In the genomic region with DNA sequence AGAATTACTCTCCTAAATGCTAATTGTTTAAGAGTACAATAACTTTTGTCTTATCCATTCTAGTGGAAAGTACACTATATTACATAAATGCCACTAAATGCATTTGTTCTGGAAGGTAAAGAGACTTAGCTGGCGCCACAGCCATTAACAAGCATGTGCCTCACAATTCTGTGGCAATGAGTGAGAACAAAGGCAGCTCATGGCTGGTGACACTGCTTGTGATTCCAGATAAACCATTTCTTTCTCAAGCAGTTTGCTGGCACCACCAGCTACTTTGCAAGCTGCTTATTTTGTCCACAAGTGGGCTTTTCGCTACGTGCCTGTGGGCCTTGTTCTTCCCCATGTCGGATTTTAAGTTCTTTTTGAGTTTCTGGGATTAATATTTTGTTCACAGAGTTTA, we compare ENCODE assay signal across 20 cellular contexts.
A peak's percentile ranks its signal among the peaks of the same experiment; 100 is the strongest.
DNase-seq lines count a peak whose midpoint lies in the region; FAIRE-seq lines count a peak whose summit lies in the region.
"Had no signal": no experiment of that assay in that cellular context is flagged by ENCODE, and none has a peak within 500 bp of the region (broad histone marks: within the 10 kb centered on the region; RNA-seq: fewer than 3 reads in every experiment).

No MANE protein-coding gene starts in this region.

- intact Hi-C loops in head of caudate nucleus (cut with DNase I) = no loop called here

- no peak for DNase-seq in GM19239 (ENCODE audit: insufficient read length, low spot score)
- DNase-seq in NCI-H2227 (lab: John Stamatoyannopoulos, UW; ENCODE audit: unreplicated experiment) = peak; percentile 29
- peak in 35 of 42 donors; percentile 5 to 71 (median 37) for DNase-seq in head of caudate nucleus
- DNase-seq in putamen (ENCODE audit: low spot score) = peak; percentile 55
- DNase-seq in NCI-H2107 (lab: John Stamatoyannopoulos, UW) = no peak
- no peak for DNase-seq in NOMO-1 (lab: John Stamatoyannopoulos, UW; ENCODE audit: unreplicated experiment in 2 of 2)
- no peak for DNase-seq in iPS-NIHi7 (ENCODE audit: extremely low spot score)
- DNase-seq: activated naive CD4-positive, alpha-beta T cell treated with anti-CD3 and anti-CD28 coated beads, Interleukin-2, amount 10 ng/mL, durations not matched to agents 7 days and 5 days; amniotic stem cell; CD8-positive, alpha-beta memory T cell; DMS153; GDM1; left colon; NCI-H1105 treated with DMSO at 0.1 percent for 48 hours; NCI-H2081 treated with DMSO at 0.1 percent for 48 hours; NCI-H524; sigmoid colon; stimulated activated naive CD8-positive, alpha-beta T cell treated with anti-CD3 and anti-CD28 coated beads, Interleukin-15, amount 100 ng/mL, for 72 hours; trophoblast cell had no signal

- peak; percentile 31 for FAIRE-seq in GM19239 (lab: Jason Lieb, UNC)
- FAIRE-seq: bronchial epithelial cell had no signal

Comparison
In these comparisons a context has a peak if more than half of its experiments do, and no peak if none do; other contexts are left out.
1. DNase-seq: peak in NCI-H2227 (single experiment), head of caudate nucleus (35 of 42) and putamen (single experiment); none in GM19239 (single experiment), NCI-H2107 (single experiment), NOMO-1 (0 of 2) and iPS-NIHi7 (single experiment).